7 cellular contexts compared by ENCODE assay signal in genomic region chr1:233465745-233466343, GRCh38.
"Had no signal": no experiment of that assay in that cellular context is flagged by ENCODE, and none has a peak within 500 bp of the region (broad histone marks: within the 10 kb centered on the region; RNA-seq: fewer than 3 reads in every experiment).

No MANE protein-coding gene starts in this region.

- H3K4me3 ChIP-seq: GM12878 had no signal

- FAIRE-seq: G401.6, GM12878, GM12892, GM18507, GM19239 had no signal

- DNase-seq: GDM1, GF-D8 had no signal

- ATAC-seq: GM12878 had no signal
